In the genomic region with DNA sequence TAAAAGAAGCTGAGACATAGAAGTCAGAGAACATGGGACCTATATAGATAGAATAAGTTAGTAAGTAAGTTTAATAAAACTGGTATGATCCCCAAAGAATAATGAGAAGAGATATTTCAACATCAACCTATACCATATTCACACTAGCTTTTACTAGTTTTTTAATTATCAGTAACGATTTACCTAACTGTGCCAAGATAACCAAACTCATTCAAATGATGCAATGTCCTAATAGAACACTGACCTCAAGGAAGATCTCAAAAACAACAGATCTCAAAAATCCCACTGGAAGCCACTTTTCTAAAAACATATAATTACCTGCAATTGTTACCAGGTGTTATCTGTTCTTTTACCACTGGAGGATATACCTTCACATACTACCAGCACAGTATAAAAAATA, we compare ENCODE assay signal across 23 cellular contexts.
"Had no signal": no experiment of that assay in that cellular context is flagged by ENCODE, and none has a peak within 500 bp of the region (broad histone marks: within the 10 kb centered on the region; RNA-seq: fewer than 3 reads in every experiment).

No MANE protein-coding gene starts in this region.

- DNase-seq: IMR-90; Karpas-422; KG1; MG63; NCI-H1092 treated with DMSO at 0.1 percent for 48 hours; NCI-H1436; NCI-H187; NCI-H2029; NCI-H2081 treated with DMSO at 0.1 percent for 48 hours; NCI-H2171; NCI-H345; NCI-H446 treated with DMSO at 0.1 percent for 48 hours; NCI-H510A treated with DMSO at 0.1 percent for 48 hours; NCI-H526; NCI-H748 treated with DMSO at 0.1 percent for 48 hours; NK-92 treated with Interleukin-12 subunit alpha and Interleukin-12 subunit beta, amount 100 ng/mL, for 24 hours; OCI-M1; PC-9; Peyer's patch; SHP77 treated with DMSO at 0.1 percent for 48 hours; SJCRH30 had no signal

- H2AFZ ChIP-seq: PC-9 had no signal

- H3K4me3 ChIP-seq: MG63, PC-9, Peyer's patch, SJCRH30 had no signal

- H3K27ac ChIP-seq: PC-9, Peyer's patch, SJCRH30 had no signal

- ATAC-seq: Right ventricle myocardium inferior, SK-N-SH treated with all-trans-retinoic acid at 6 μM for 48 hours had no signal

- H3K4me1 ChIP-seq: Peyer's patch, SJCRH30 had no signal

- H3K36me3 ChIP-seq: SJCRH30 had no signal

- H3K4me2 ChIP-seq: PC-9 had no signal

- H3K27me3 ChIP-seq: MG63, Peyer's patch, SJCRH30 had no signal

- H3K9me3 ChIP-seq: MG63, Peyer's patch, SJCRH30 had no signal
